8 cellular contexts compared by ENCODE assay signal in genomic region chrX:43750248-43750676, GRCh38.
DNase-seq lines count a peak whose midpoint lies in the region; ATAC-seq lines count a peak whose summit lies in the region.

No MANE protein-coding gene starts in this region.

- H3K9me3 Mint-ChIP-seq in activated CD4-positive, alpha-beta T cell treated with anti-CD3 and anti-CD28 coated beads, Interleukin-2, amount 10 ng/mL, durations not matched to agents 24 days and 14 days: no peaks in the 10 kb centered on the region
- H3K9me3 Mint-ChIP-seq in memory B cell: no peaks in the 10 kb centered on the region
- no peaks in the 10 kb centered on the region for H3K9me3 Mint-ChIP-seq in stimulated activated effector memory CD8-positive, alpha-beta T cell treated with anti-CD3 and anti-CD28 coated beads, Interleukin-12 subunit alpha, Interleukin-12 subunit beta, amount 100 ng/mL, for 72 hours

- peak; percentile 32 for DNase-seq in activated gamma-delta T cell treated with Interleukin-2 at 50 U/mL for 16 hours
- DNase-seq in activated gamma-delta T cell (lab: John Stamatoyannopoulos, UW): no peak
- DNase-seq in NCI-H510A (lab: John Stamatoyannopoulos, UW): peak; percentile 40
- DNase-seq in activated CD4-positive, alpha-beta T cell treated with anti-CD3 and anti-CD28 coated beads, Interleukin-2, amount 10 ng/mL, durations not matched to agents 24 days and 14 days: peak; percentile 74
- DNase-seq in ecto neural progenitor cell (ENCODE audit: low spot score): peak; percentile 61
- DNase-seq in memory B cell (ENCODE audit: low spot score in 2 of 2): peak in 1 of 2 donors; percentile 34
- peak in 1 of 2 donors; percentile 52 for DNase-seq in stimulated activated effector memory CD8-positive, alpha-beta T cell treated with anti-CD3 and anti-CD28 coated beads, Interleukin-12 subunit alpha, Interleukin-12 subunit beta, amount 100 ng/mL, for 72 hours (ENCODE audit: low spot score in 2 of 2)

- no peak overlapping the region for H3K4me3 Mint-ChIP-seq in activated CD4-positive, alpha-beta T cell treated with anti-CD3 and anti-CD28 coated beads, Interleukin-2, amount 10 ng/mL, durations not matched to agents 24 days and 14 days
- H3K4me3 Mint-ChIP-seq in memory B cell: no peak overlapping the region
- no peak overlapping the region for H3K4me3 Mint-ChIP-seq in stimulated activated effector memory CD8-positive, alpha-beta T cell treated with anti-CD3 and anti-CD28 coated beads, Interleukin-12 subunit alpha, Interleukin-12 subunit beta, amount 100 ng/mL, for 72 hours

- no peaks in the 10 kb centered on the region for H3K36me3 Mint-ChIP-seq in activated CD4-positive, alpha-beta T cell treated with anti-CD3 and anti-CD28 coated beads, Interleukin-2, amount 10 ng/mL, durations not matched to agents 24 days and 14 days (ENCODE audit: low read depth)
- H3K36me3 Mint-ChIP-seq in memory B cell: no peaks in the 10 kb centered on the region
- no peaks in the 10 kb centered on the region for H3K36me3 Mint-ChIP-seq in stimulated activated effector memory CD8-positive, alpha-beta T cell treated with anti-CD3 and anti-CD28 coated beads, Interleukin-12 subunit alpha, Interleukin-12 subunit beta, amount 100 ng/mL, for 72 hours

- no peak overlapping the region for H3K27ac Mint-ChIP-seq in activated CD4-positive, alpha-beta T cell treated with anti-CD3 and anti-CD28 coated beads, Interleukin-2, amount 10 ng/mL, durations not matched to agents 24 days and 14 days
- no peak overlapping the region for H3K27ac Mint-ChIP-seq in memory B cell
- no peak overlapping the region for H3K27ac Mint-ChIP-seq in stimulated activated effector memory CD8-positive, alpha-beta T cell treated with anti-CD3 and anti-CD28 coated beads, Interleukin-12 subunit alpha, Interleukin-12 subunit beta, amount 100 ng/mL, for 72 hours

- peak; percentile 85 for ATAC-seq in HG03342 (IDR thresholded peaks at IDR 0.05; ENCODE audit: unreplicated experiment)
- ATAC-seq in memory B cell (ENCODE audit: low read depth): peak; percentile 87
- peak; percentile 76 for ATAC-seq in stimulated activated effector memory CD8-positive, alpha-beta T cell treated with anti-CD3 and anti-CD28 coated beads, Interleukin-12 subunit alpha, Interleukin-12 subunit beta, amount 100 ng/mL, for 72 hours

- H3K4me1 Mint-ChIP-seq in activated CD4-positive, alpha-beta T cell treated with anti-CD3 and anti-CD28 coated beads, Interleukin-2, amount 10 ng/mL, durations not matched to agents 24 days and 14 days: peaks cover 2% of the 10 kb centered on the region
- H3K4me1 Mint-ChIP-seq in memory B cell: peaks cover 6% of the 10 kb centered on the region
- no peaks in the 10 kb centered on the region for H3K4me1 Mint-ChIP-seq in stimulated activated effector memory CD8-positive, alpha-beta T cell treated with anti-CD3 and anti-CD28 coated beads, Interleukin-12 subunit alpha, Interleukin-12 subunit beta, amount 100 ng/mL, for 72 hours

- H3K27me3 Mint-ChIP-seq in activated CD4-positive, alpha-beta T cell treated with anti-CD3 and anti-CD28 coated beads, Interleukin-2, amount 10 ng/mL, durations not matched to agents 24 days and 14 days: no peaks in the 10 kb centered on the region
- H3K27me3 Mint-ChIP-seq in memory B cell: peaks cover 1% of the 10 kb centered on the region

- intact Hi-C loops in activated CD4-positive, alpha-beta T cell treated with anti-CD3 and anti-CD28 coated beads, Interleukin-2, amount 10 ng/mL, durations not matched to agents 24 days and 14 days (cut with micrococcal nuclease): loop anchor here (2.0 kb wide), 1 partner anchor 191 kb away; no protein-coding TSS in a partner anchor
